Comparison of ENCODE assay signal across 20 cellular contexts in genomic region chr9:2119490-2120046, GRCh38.
A peak's percentile ranks its signal among the peaks of the same experiment; 100 is the strongest.
DNase-seq lines count a peak whose midpoint lies in the region; ATAC-seq and TF ChIP-seq lines count a peak whose summit lies in the region.
"Had no signal": no experiment of that assay in that cellular context is flagged by ENCODE, and none has a peak within 500 bp of the region (broad histone marks: within the 10 kb centered on the region; RNA-seq: fewer than 3 reads in every experiment).

No MANE protein-coding gene starts in this region.

- intact Hi-C loops in CD8-positive, alpha-beta T cell (cut with DNase I, micrococcal nuclease), result loop anchor here in 1 of 2 experiments (2.0 kb wide), 1 partner anchor 13 kb away; no protein-coding TSS in a partner anchor

- H3K9me3 Mint-ChIP-seq in CD8-positive, alpha-beta T cell, result no peaks in the 10 kb centered on the region
- H3K9me3 Mint-ChIP-seq in chondrocyte (ENCODE audit: low read depth), result no peaks in the 10 kb centered on the region
- H3K9me3 Mint-ChIP-seq in CD8-positive, alpha-beta memory T cell, result no peaks in the 10 kb centered on the region
- H3K9me3 Mint-ChIP-seq: HFFc6 had no signal

- DNase-seq in CD8-positive, alpha-beta T cell, result no peak
- no peak for DNase-seq in chondrocyte (ENCODE audit: low spot score)
- peak; percentile 47 for DNase-seq in myocyte (ENCODE audit: low read depth)
- DNase-seq in activated CD4-positive, CD25-positive, alpha-beta regulatory T cell (lab: John Stamatoyannopoulos, UW), result no peak
- no peak for DNase-seq in CD8-positive, alpha-beta memory T cell
- DNase-seq: BE2C, Caco-2, DND-41, H7, HFFc6, Kasumi-1, NCI-H1417, NCI-H1694 treated with DMSO at 0.1 percent for 48 hours, NCI-H446 treated with DMSO at 0.1 percent for 48 hours, NCI-H526 treated with DMSO at 0.1 percent for 48 hours, OCI-M1, SHP77 treated with DMSO at 0.1 percent for 48 hours had no signal

- no peak overlapping the region for H3K27ac ChIP-seq in CD8-positive, alpha-beta T cell (ENCODE audit: low read depth, low read length)
- H3K27ac ChIP-seq in subcutaneous abdominal adipose tissue (ENCODE audit: low read depth, low read length), result peak overlapping the region; percentile 14
- H3K27ac ChIP-seq in CD8-positive, alpha-beta memory T cell (ENCODE audit: low read depth, low read length), result no peak overlapping the region

- peak overlapping the region; percentile 49 for H3K27ac Mint-ChIP-seq in CD8-positive, alpha-beta T cell
- peak overlapping the region; percentile 67 for H3K27ac Mint-ChIP-seq in chondrocyte (ENCODE audit: unreplicated experiment)
- peak overlapping the region in 1 of 8 donors; percentile 63 for H3K27ac Mint-ChIP-seq in CD8-positive, alpha-beta memory T cell
- H3K27ac Mint-ChIP-seq: HFFc6 had no signal

- no peak for ATAC-seq in CD8-positive, alpha-beta T cell
- ATAC-seq in HG02642 (IDR thresholded peaks at IDR 0.05; ENCODE audit: poor library complexity, unreplicated experiment), result no peak
- ATAC-seq: GM12878 had no signal

- H3K4me1 Mint-ChIP-seq in CD8-positive, alpha-beta T cell (ENCODE audit: low read depth), result peaks cover 9% of the 10 kb centered on the region
- peaks cover 41% of the 10 kb centered on the region for H3K4me1 Mint-ChIP-seq in chondrocyte (ENCODE audit: low read depth)
- H3K4me1 Mint-ChIP-seq in CD8-positive, alpha-beta memory T cell, result peaks cover 9 to 21% (median 18%) of the 10 kb centered on the region in 3 donors

- no peak overlapping the region for H3K4me3 ChIP-seq in CD8-positive, alpha-beta T cell (ENCODE audit: low read depth, low read length)
- H3K4me3 ChIP-seq in subcutaneous abdominal adipose tissue (ENCODE audit: low read depth in 1 of 5, low read length in 5 of 5), result no peak overlapping the region
- no peak overlapping the region for H3K4me3 ChIP-seq in CD8-positive, alpha-beta memory T cell (ENCODE audit: low read length)
- H3K4me3 ChIP-seq: GM12878 had no signal

- H3K27me3 ChIP-seq in CD8-positive, alpha-beta T cell (ENCODE audit: insufficient read depth, low read length), result no peaks in the 10 kb centered on the region
- H3K27me3 ChIP-seq in subcutaneous abdominal adipose tissue (ENCODE audit: control insufficient read depth in 5 of 5, insufficient read depth in 4 of 5, low read length in 5 of 5), result no peaks in the 10 kb centered on the region
- H3K27me3 ChIP-seq in CD8-positive, alpha-beta memory T cell (ENCODE audit: insufficient read depth, low read length, poor library complexity, severe bottlenecking), result no peaks in the 10 kb centered on the region
- H3K27me3 ChIP-seq: BE2C had no signal

- H3K27me3 Mint-ChIP-seq in CD8-positive, alpha-beta T cell (ENCODE audit: low read depth), result no peaks in the 10 kb centered on the region
- no peaks in the 10 kb centered on the region for H3K27me3 Mint-ChIP-seq in chondrocyte (ENCODE audit: low read depth)
- no peaks in the 10 kb centered on the region for H3K27me3 Mint-ChIP-seq in CD8-positive, alpha-beta memory T cell

- CTCF ChIA-PET in CD8-positive, alpha-beta T cell (lab: Charles Lee), result no interaction called here
- CTCF ChIA-PET in CD8-positive, alpha-beta memory T cell (lab: Charles Lee), result no interaction called here

- H3K4me3 Mint-ChIP-seq in CD8-positive, alpha-beta T cell, result no peak overlapping the region
- no peak overlapping the region for H3K4me3 Mint-ChIP-seq in chondrocyte (ENCODE audit: unreplicated experiment)
- no peak overlapping the region for H3K4me3 Mint-ChIP-seq in CD8-positive, alpha-beta memory T cell
- H3K4me3 Mint-ChIP-seq: HFFc6 had no signal

- TF ChIP-seq CTCF in CD8-positive, alpha-beta T cell (IDR thresholded peaks at IDR 0.05), result no peak
- TF ChIP-seq CTCF in chondrocyte (IDR thresholded peaks at IDR 0.05), result no peak

- peaks cover 34% of the 10 kb centered on the region for H3K36me3 ChIP-seq in CD8-positive, alpha-beta T cell (ENCODE audit: insufficient read depth, low read length)
- H3K36me3 ChIP-seq in subcutaneous abdominal adipose tissue (ENCODE audit: control insufficient read depth in 5 of 5, insufficient read depth in 5 of 5, low read length in 5 of 5), result peaks cover 54 to 72% (median 65%) of the 10 kb centered on the region in 5 donors
- peaks cover 36% of the 10 kb centered on the region for H3K36me3 ChIP-seq in CD8-positive, alpha-beta memory T cell (ENCODE audit: insufficient read depth, low read length)
- H3K36me3 ChIP-seq: BE2C had no signal

- no peaks in the 10 kb centered on the region for H3K4me1 ChIP-seq in CD8-positive, alpha-beta T cell (ENCODE audit: insufficient read depth, low read length)
- peaks cover 0 to 7% (median 0%) of the 10 kb centered on the region in 5 donors for H3K4me1 ChIP-seq in subcutaneous abdominal adipose tissue (ENCODE audit: control insufficient read depth in 5 of 5, insufficient read depth in 5 of 5, low read length in 5 of 5)
- H3K4me1 ChIP-seq in CD8-positive, alpha-beta memory T cell (ENCODE audit: insufficient read depth, low read length), result peaks cover 3% of the 10 kb centered on the region
- H3K4me1 ChIP-seq: BE2C, Caco-2 had no signal

- H3K9me3 ChIP-seq in CD8-positive, alpha-beta T cell (ENCODE audit: low read length), result no peaks in the 10 kb centered on the region
- no peaks in the 10 kb centered on the region for H3K9me3 ChIP-seq in subcutaneous abdominal adipose tissue (ENCODE audit: control insufficient read depth in 5 of 5, low read length in 5 of 5)
- no peaks in the 10 kb centered on the region for H3K9me3 ChIP-seq in CD8-positive, alpha-beta memory T cell (ENCODE audit: low read length)
- H3K9me3 ChIP-seq: BE2C, Caco-2 had no signal

- H3K36me3 Mint-ChIP-seq in CD8-positive, alpha-beta T cell, result peaks cover 93% of the 10 kb centered on the region
- peaks cover 24% of the 10 kb centered on the region for H3K36me3 Mint-ChIP-seq in chondrocyte (ENCODE audit: low read depth)
- peaks cover 0 to 96% (median 45%) of the 10 kb centered on the region in 3 donors for H3K36me3 Mint-ChIP-seq in CD8-positive, alpha-beta memory T cell

- POLR2A ChIA-PET in CD8-positive, alpha-beta T cell (lab: Charles Lee), result no interaction called here
- POLR2A ChIA-PET in CD8-positive, alpha-beta memory T cell (lab: Charles Lee), result no interaction called here

- no peak overlapping the region for H3K9ac ChIP-seq in subcutaneous abdominal adipose tissue (ENCODE audit: low read length in 5 of 5)
